1 cellular context compared by ENCODE assay signal in the genomic region with DNA sequence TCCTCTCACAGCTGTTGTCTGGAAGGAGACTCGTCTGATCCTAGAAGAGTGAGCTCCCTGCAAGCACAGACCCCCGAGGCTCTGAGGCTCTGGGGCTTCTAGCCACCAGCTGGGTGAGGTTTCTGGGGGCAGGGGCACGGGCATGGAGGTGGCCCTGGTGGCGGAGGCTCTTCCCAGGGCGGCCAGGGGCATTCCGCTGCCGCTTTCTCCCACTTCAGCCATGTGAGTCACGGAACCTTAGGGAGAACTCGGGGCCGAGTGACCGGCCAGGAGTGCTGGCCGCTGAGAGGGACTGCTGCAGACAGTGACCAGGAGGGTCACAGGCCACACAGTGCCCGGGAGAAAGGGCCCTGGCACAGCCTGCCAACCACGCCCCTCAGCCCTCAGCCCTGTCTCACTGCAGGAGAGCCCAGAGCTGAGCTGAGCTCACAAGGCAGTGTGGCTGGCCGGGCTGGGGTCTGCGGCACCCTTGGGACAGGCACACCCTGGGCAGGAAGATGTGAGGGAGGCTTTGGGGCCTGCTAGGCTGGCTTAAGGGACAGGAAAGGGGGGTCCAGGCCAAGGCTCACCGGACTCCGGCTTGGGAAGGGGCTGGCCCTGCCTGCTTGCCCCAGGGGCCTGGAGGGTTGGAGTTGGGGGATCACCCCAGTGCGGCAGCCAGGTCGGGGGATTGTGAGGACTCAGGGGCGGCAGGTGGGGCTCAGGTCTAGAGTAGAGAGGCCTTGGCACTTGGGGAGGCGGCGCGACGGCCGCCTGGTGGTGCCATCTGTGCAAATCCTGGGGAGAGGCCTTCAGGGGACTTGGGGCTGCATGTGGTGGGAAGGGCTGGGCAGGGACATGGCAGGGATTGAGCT.
TF ChIP-seq lines count a peak whose summit lies in the region.

No MANE protein-coding gene starts in this region.

TF ChIP-seq in H1, 55 proteins besides CTCF, POLR2A, EP300 and RAD21:
- TF ChIP-seq MAFK (IDR thresholded peaks at IDR 0.05; ENCODE audit: low read depth, low read length): no peak
- TF ChIP-seq, protein P1, sequence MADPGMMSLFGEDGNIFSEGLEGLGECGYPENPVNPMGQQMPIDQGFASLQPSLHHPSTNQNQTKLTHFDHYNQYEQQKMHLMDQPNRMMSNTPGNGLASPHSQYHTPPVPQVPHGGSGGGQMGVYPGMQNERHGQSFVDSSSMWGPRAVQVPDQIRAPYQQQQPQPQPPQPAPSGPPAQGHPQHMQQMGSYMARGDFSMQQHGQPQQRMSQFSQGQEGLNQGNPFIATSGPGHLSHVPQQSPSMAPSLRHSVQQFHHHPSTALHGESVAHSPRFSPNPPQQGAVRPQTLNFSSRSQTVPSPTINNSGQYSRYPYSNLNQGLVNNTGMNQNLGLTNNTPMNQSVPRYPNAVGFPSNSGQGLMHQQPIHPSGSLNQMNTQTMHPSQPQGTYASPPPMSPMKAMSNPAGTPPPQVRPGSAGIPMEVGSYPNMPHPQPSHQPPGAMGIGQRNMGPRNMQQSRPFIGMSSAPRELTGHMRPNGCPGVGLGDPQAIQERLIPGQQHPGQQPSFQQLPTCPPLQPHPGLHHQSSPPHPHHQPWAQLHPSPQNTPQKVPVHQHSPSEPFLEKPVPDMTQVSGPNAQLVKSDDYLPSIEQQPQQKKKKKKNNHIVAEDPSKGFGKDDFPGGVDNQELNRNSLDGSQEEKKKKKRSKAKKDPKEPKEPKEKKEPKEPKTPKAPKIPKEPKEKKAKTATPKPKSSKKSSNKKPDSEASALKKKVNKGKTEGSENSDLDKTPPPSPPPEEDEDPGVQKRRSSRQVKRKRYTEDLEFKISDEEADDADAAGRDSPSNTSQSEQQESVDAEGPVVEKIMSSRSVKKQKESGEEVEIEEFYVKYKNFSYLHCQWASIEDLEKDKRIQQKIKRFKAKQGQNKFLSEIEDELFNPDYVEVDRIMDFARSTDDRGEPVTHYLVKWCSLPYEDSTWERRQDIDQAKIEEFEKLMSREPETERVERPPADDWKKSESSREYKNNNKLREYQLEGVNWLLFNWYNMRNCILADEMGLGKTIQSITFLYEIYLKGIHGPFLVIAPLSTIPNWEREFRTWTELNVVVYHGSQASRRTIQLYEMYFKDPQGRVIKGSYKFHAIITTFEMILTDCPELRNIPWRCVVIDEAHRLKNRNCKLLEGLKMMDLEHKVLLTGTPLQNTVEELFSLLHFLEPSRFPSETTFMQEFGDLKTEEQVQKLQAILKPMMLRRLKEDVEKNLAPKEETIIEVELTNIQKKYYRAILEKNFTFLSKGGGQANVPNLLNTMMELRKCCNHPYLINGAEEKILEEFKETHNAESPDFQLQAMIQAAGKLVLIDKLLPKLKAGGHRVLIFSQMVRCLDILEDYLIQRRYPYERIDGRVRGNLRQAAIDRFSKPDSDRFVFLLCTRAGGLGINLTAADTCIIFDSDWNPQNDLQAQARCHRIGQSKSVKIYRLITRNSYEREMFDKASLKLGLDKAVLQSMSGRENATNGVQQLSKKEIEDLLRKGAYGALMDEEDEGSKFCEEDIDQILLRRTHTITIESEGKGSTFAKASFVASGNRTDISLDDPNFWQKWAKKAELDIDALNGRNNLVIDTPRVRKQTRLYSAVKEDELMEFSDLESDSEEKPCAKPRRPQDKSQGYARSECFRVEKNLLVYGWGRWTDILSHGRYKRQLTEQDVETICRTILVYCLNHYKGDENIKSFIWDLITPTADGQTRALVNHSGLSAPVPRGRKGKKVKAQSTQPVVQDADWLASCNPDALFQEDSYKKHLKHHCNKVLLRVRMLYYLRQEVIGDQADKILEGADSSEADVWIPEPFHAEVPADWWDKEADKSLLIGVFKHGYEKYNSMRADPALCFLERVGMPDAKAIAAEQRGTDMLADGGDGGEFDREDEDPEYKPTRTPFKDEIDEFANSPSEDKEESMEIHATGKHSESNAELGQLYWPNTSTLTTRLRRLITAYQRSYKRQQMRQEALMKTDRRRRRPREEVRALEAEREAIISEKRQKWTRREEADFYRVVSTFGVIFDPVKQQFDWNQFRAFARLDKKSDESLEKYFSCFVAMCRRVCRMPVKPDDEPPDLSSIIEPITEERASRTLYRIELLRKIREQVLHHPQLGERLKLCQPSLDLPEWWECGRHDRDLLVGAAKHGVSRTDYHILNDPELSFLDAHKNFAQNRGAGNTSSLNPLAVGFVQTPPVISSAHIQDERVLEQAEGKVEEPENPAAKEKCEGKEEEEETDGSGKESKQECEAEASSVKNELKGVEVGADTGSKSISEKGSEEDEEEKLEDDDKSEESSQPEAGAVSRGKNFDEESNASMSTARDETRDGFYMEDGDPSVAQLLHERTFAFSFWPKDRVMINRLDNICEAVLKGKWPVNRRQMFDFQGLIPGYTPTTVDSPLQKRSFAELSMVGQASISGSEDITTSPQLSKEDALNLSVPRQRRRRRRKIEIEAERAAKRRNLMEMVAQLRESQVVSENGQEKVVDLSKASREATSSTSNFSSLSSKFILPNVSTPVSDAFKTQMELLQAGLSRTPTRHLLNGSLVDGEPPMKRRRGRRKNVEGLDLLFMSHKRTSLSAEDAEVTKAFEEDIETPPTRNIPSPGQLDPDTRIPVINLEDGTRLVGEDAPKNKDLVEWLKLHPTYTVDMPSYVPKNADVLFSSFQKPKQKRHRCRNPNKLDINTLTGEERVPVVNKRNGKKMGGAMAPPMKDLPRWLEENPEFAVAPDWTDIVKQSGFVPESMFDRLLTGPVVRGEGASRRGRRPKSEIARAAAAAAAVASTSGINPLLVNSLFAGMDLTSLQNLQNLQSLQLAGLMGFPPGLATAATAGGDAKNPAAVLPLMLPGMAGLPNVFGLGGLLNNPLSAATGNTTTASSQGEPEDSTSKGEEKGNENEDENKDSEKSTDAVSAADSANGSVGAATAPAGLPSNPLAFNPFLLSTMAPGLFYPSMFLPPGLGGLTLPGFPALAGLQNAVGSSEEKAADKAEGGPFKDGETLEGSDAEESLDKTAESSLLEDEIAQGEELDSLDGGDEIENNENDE (IDR thresholded peaks at IDR 0.05; ENCODE audit: insufficient replicate concordance, low read length): no peak
- TF ChIP-seq EZH2 (IDR thresholded peaks at IDR 0.05; ENCODE audit: low read depth, low read length, severe bottlenecking): no peak
- TF ChIP-seq, protein P2, sequence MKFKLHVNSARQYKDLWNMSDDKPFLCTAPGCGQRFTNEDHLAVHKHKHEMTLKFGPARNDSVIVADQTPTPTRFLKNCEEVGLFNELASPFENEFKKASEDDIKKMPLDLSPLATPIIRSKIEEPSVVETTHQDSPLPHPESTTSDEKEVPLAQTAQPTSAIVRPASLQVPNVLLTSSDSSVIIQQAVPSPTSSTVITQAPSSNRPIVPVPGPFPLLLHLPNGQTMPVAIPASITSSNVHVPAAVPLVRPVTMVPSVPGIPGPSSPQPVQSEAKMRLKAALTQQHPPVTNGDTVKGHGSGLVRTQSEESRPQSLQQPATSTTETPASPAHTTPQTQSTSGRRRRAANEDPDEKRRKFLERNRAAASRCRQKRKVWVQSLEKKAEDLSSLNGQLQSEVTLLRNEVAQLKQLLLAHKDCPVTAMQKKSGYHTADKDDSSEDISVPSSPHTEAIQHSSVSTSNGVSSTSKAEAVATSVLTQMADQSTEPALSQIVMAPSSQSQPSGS (IDR thresholded peaks at IDR 0.05; ENCODE audit: low read length): no peak
- TF ChIP-seq GABPA (IDR thresholded peaks at IDR 0.05; ENCODE audit: borderline replicate concordance, insufficient read depth, low read length): no peak
- no peak for TF ChIP-seq SAP30 (IDR thresholded peaks at IDR 0.05; ENCODE audit: insufficient read depth, insufficient replicate concordance, low read length)
- TF ChIP-seq, protein P3, sequence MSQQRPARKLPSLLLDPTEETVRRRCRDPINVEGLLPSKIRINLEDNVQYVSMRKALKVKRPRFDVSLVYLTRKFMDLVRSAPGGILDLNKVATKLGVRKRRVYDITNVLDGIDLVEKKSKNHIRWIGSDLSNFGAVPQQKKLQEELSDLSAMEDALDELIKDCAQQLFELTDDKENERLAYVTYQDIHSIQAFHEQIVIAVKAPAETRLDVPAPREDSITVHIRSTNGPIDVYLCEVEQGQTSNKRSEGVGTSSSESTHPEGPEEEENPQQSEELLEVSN (IDR thresholded peaks at IDR 0.05): no peak
- no peak for TF ChIP-seq EGR1 (IDR thresholded peaks at IDR 0.05; ENCODE audit: borderline replicate concordance, low read depth, low read length)
- no peak for TF ChIP-seq SP4 (IDR thresholded peaks at IDR 0.05; ENCODE audit: low read length)
